In the genomic region with DNA sequence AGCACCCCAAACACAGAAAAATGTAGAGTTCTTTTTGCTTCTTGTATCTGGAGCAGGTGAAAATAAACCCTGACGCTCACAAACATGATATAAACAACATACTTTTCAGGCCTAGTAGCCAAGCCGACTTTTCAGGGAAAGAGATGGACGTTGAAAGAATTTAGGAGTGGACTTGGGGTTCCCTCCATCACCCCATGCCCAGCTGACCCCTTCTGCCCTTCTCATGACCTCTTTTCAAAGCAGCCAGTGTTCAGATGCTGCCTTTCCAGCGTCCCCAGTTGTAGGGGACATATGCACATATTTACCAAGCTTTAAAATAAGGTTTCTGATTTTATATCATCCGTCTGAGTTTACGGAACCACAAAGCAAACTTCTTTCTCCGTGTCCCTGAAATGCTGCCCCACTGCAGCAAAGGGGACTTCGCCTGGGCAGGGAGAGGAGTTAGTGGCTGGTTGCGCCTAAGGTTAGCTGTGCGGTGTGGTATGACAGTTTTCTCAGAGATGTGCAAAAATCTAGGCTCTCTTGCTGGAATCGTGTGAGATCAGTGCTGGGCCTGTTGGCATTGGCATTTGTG, we compare ENCODE assay signal across 12 cellular contexts.
DNase-seq lines count a peak whose midpoint lies in the region; TF ChIP-seq lines count a peak whose summit lies in the region.
"Had no signal": no experiment of that assay in that cellular context is flagged by ENCODE, and none has a peak within 500 bp of the region (broad histone marks: within the 10 kb centered on the region; RNA-seq: fewer than 3 reads in every experiment).

No MANE protein-coding gene starts in this region.

- H3K23ac ChIP-seq in mesendoderm (ENCODE audit: low read length) = peak overlapping the region; percentile 96

- no peak overlapping the region for H4K8ac ChIP-seq in mesendoderm (ENCODE audit: low read depth, low read length)

- H3K4me3 ChIP-seq in HUES48 (ENCODE audit: low read depth, low read length) = no peak overlapping the region
- no peak overlapping the region for H3K4me3 ChIP-seq in adrenal gland
- no peak overlapping the region for H3K4me3 ChIP-seq in mesendoderm (ENCODE audit: low read length)

- peaks cover 68% of the 10 kb centered on the region for H3K4me1 ChIP-seq in HUES48 (ENCODE audit: control insufficient read depth, insufficient read depth, low read length)
- peaks cover 40 to 61% of the 10 kb centered on the region in 2 donors for H3K4me1 ChIP-seq in adrenal gland (replicated peaks in 1 of 2)
- peaks cover 13% of the 10 kb centered on the region for H3K4me1 ChIP-seq in mesendoderm (ENCODE audit: control insufficient read depth, low read depth, low read length)

- TF ChIP-seq CTCF in adrenal gland (IDR thresholded peaks at IDR 0.05) (no peak), GM13977 (IDR thresholded peaks at IDR 0.05; ENCODE audit: extremely low read depth, insufficient read depth, missing control alignments) (no peak)

- H2BK120ac ChIP-seq in mesendoderm (ENCODE audit: low read depth, low read length) = no peak overlapping the region

- 66 to 74% (median 68%) methylated on average over 11 of the region's 11 CpGs for WGBS in adrenal gland, 4 donors
- WGBS in mesendoderm (ENCODE audit: extremely low coverage, insufficient coverage, low lambda C conversion rate) = no CpG with 5 or more reads among the region's 11 CpGs

- H3K27ac ChIP-seq in HUES48 (ENCODE audit: low read depth, low read length) (no peak overlapping the region), adrenal gland (peak overlapping the region in 4 of 5 donors; percentile 40 to 83 (median 64)), mesendoderm (ENCODE audit: low read depth, low read length) (no peak overlapping the region), temporal lobe (ENCODE audit: low read depth, low read length) (peak overlapping the region; percentile 36)

- H3K4me2 ChIP-seq in mesendoderm (ENCODE audit: low read length) = no peak overlapping the region

- intact Hi-C loops in adrenal gland (cut with DNase I) = loop anchor here in 1 of 2 donors (10.0 kb wide), 1 partner anchor 218 kb away; no protein-coding TSS in a partner anchor

- in situ Hi-C loops in GM13977 (cut with MboI; ENCODE audit: low pct_unique_long_range_greater_than_20kb, low sequenced_read_pairs, unreplicated experiment) = loop anchor here (5.0 kb wide), 1 partner anchor 101 kb away; no protein-coding TSS in a partner anchor

- H2BK15ac ChIP-seq in mesendoderm (replicated peaks; ENCODE audit: low read depth) = no peak overlapping the region

- H3K79me2 ChIP-seq in mesendoderm (ENCODE audit: control insufficient read depth, insufficient read depth, low read length) = peaks cover 47% of the 10 kb centered on the region

- H3K9me3 ChIP-seq in HUES48 (ENCODE audit: control insufficient read depth, insufficient read depth, low read length) = no peaks in the 10 kb centered on the region
- no peaks in the 10 kb centered on the region for H3K9me3 ChIP-seq in adrenal gland (replicated peaks in 1 of 3)
- H3K9me3 ChIP-seq: SK-N-SH had no signal

- H3K27me3 ChIP-seq in HUES48 (ENCODE audit: control insufficient read depth, insufficient read depth, low read length) = no peaks in the 10 kb centered on the region
- H3K27me3 ChIP-seq in adrenal gland = no peaks in the 10 kb centered on the region
- no peaks in the 10 kb centered on the region for H3K27me3 ChIP-seq in mesendoderm (ENCODE audit: insufficient read depth, low read length, poor library complexity)

- H3K4ac ChIP-seq in mesendoderm (ENCODE audit: low read depth, low read length) = peak overlapping the region; percentile 61

- H3K79me1 ChIP-seq in mesendoderm (ENCODE audit: low read length) = peaks cover 19% of the 10 kb centered on the region

- peak overlapping the region; percentile 4; the same call in 1 of the 2 replicates for H3K9ac ChIP-seq in HUES48 (ENCODE audit: low read depth, low read length)
- peak overlapping the region; percentile 8 for H3K9ac ChIP-seq in mesendoderm (ENCODE audit: low read length)
- H3K9ac ChIP-seq: SK-N-SH had no signal

- H2BK5ac ChIP-seq in mesendoderm (ENCODE audit: low read length) = no peak overlapping the region

- H2AK5ac ChIP-seq in mesendoderm (ENCODE audit: low read length) = no peak overlapping the region

- peak overlapping the region; percentile 11 for H3K18ac ChIP-seq in mesendoderm (ENCODE audit: low read length)

- H4K5ac ChIP-seq in mesendoderm (ENCODE audit: low read length) = no peak overlapping the region

- DNase-seq in adrenal gland = no peak
- no peak for DNase-seq in mesendoderm
- no peak for DNase-seq in GM13977 (ENCODE audit: low spot score)
- DNase-seq in NK-92 treated with Interleukin-12 subunit alpha and Interleukin-12 subunit beta, amount 100 ng/mL, for 24 hours (lab: John Stamatoyannopoulos, UW) = no peak
- no peak for DNase-seq in NCI-H2107 (lab: John Stamatoyannopoulos, UW)
- DNase-seq: cerebellar nuclear complex; NCI-H146; NCI-H774; SK-N-SH; stimulated activated naive CD4-positive, alpha-beta T cell treated with Interleukin-2 at 50 U/mL for 16 hours had no signal

- H3K56ac ChIP-seq in mesendoderm (ENCODE audit: low read length) = peak overlapping the region; percentile 61

- H3K36me3 ChIP-seq in HUES48 (ENCODE audit: control insufficient read depth, insufficient read depth, low read length) = no peaks in the 10 kb centered on the region
- no peaks in the 10 kb centered on the region for H3K36me3 ChIP-seq in adrenal gland (replicated peaks in 1 of 2)
- H3K36me3 ChIP-seq in mesendoderm (ENCODE audit: control insufficient read depth, insufficient read depth, low read length) = no peaks in the 10 kb centered on the region

- TF ChIP-seq POLR2A in adrenal gland (IDR thresholded peaks at IDR 0.05) = no peak

Comparison
In these comparisons a context has a peak if more than half of its experiments do, and no peak if none do; other contexts are left out.
1. H3K27ac ChIP-seq: peak in adrenal gland (4 of 5) and temporal lobe (single experiment); none in HUES48 (single experiment) and mesendoderm (single experiment).